In genomic region chr1:241453732-241454131, GRCh38 we compare ENCODE assay signal across 34 cellular contexts.
"Had no signal": no experiment of that assay in that cellular context is flagged by ENCODE, and none has a peak within 500 bp of the region (broad histone marks: within the 10 kb centered on the region; RNA-seq: fewer than 3 reads in every experiment).

No MANE protein-coding gene starts in this region.

- H3K9me3 ChIP-seq: MG63 had no signal

- DNase-seq: Karpas-422, Kasumi-1, MG63, MM.1S, MV-4-11, NCI-H1048, NCI-H1092, NCI-H1092 treated with DMSO at 0.1 percent for 48 hours, NCI-H1105, NCI-H1105 treated with DMSO at 0.1 percent for 48 hours, NCI-H1417, NCI-H1417 treated with DMSO at 0.1 percent for 48 hours, NCI-H1436, NCI-H1436 treated with DMSO at 0.1 percent for 48 hours, NCI-H146, NCI-H1694, NCI-H1694 treated with DMSO at 0.1 percent for 48 hours, NCI-H187, NCI-H187 treated with DMSO at 0.1 percent for 48 hours, NCI-H1930, NCI-H2029, NCI-H2029 treated with DMSO at 0.1 percent for 48 hours, NCI-H2081, NCI-H2081 treated with DMSO at 0.1 percent for 48 hours, NCI-H2107, NCI-H2171, NCI-H2171 treated with DMSO at 0.1 percent for 48 hours, NCI-H2227 treated with DMSO at 0.1 percent for 48 hours, NCI-H226, NCI-H345, NCI-H446, NCI-H446 treated with DMSO at 0.1 percent for 48 hours, NCI-H510A, NCI-H510A treated with DMSO at 0.1 percent for 48 hours had no signal

- H3K27me3 ChIP-seq: MG63 had no signal

- H3K4me3 ChIP-seq: MG63 had no signal

- H3K36me3 ChIP-seq: MG63 had no signal
